ENCODE assay signal across 8 cellular contexts in the genomic region with DNA sequence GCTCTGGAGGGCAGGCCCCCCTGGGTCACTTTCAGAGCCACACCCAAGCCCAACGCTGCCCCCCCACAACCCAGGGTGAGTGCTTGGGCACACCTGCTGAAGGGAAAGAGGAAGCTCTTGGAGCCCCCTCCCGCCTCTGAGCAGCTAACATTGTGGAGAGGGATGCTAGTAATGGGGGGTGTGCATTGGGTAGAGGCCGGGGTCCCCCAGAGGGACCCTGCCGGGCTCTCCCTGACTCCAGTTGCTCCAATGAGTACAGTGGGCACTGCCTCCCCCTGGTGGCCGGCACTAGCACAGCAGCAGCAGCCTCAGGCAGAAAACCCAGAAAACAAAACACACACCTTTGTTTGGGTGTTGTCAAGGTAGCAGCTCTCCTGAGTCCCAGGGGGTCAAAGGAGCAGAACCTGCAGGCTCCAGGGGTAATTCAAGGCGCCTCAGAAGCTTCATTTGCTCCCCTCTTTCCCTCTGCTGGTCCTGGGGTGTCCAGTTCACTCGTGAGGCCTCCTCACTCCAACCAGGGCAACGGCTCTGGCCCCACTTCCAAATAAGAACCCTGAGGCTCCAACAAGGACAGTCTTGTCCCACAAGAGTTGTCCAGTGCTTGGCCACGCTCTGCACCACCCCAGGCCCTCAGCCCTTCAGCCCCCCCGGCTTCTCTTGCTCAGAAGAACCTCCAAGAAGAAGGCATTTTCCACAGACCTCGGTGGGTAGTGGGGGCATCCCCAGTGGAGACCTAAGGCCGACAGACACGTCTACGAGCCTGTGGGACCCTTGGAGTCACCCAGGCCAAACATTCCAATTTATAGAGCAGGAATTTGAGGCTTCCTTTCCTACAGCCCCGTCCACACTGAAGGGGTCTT. TPM values are rescaled to one million over a fixed set of nuclear protein-coding genes. Genes with fewer than 3 reads are reported as not detected.
DNase-seq lines count a peak whose midpoint lies in the region; ATAC-seq, FAIRE-seq and TF ChIP-seq lines count a peak whose summit lies in the region.

No MANE protein-coding gene starts in this region.

- H3K4me2 ChIP-seq in OCI-LY1 (ENCODE audit: low read length), result peak overlapping the region; percentile 71

- H3K27ac ChIP-seq in OCI-LY1 (ENCODE audit: low read depth, low read length, poor library complexity, severe bottlenecking), result peak overlapping the region; percentile 13

- peak overlapping the region; percentile 95 for H3K27ac Mint-ChIP-seq in activated T-cell treated with anti-CD3 and anti-CD28 coated beads, Interleukin-2, amount 50 U/mL, for 24 hours

- H3K36me3 Mint-ChIP-seq in activated T-cell treated with anti-CD3 and anti-CD28 coated beads, Interleukin-2, amount 50 U/mL, for 24 hours (ENCODE audit: low read depth), result peaks cover 31% of the 10 kb centered on the region

- H4K20me1 ChIP-seq in OCI-LY1 (ENCODE audit: insufficient read depth, low read length), result no peaks in the 10 kb centered on the region

- no peak for FAIRE-seq in HTR-8/SVneo (lab: Jason Lieb, UNC)

- H3K9me3 Mint-ChIP-seq in activated T-cell treated with anti-CD3 and anti-CD28 coated beads, Interleukin-2, amount 50 U/mL, for 24 hours, result no peaks in the 10 kb centered on the region

- H3K79me2 ChIP-seq in OCI-LY1 (ENCODE audit: insufficient read depth, low read length), result no peaks in the 10 kb centered on the region

- H3K27me3 ChIP-seq in OCI-LY1 (ENCODE audit: insufficient read depth, low read length), result no peaks in the 10 kb centered on the region

- DNase-seq in DMS 273 treated with DMSO at 0.1 percent for 48 hours (lab: John Stamatoyannopoulos, UW) (peak; percentile 8), HTR-8/SVneo (ENCODE audit: insufficient read length, low spot score) (peak; percentile 56), erythroblast (lab: John Stamatoyannopoulos, UW) (peak; percentile 79 to 86), myocyte (ENCODE audit: low read depth) (peak; percentile 55)
- DNase-seq in activated T-cell treated with anti-CD3 and anti-CD28 coated beads, Interleukin-2, amount 50 U/mL, for 24 hours, result peak; percentile 89
- peak; percentile 65 for DNase-seq in stimulated activated CD8-positive, alpha-beta memory T cell treated with anti-CD3 and anti-CD28 coated beads, Interleukin-7, amount 100 ng/mL, for 24 hours (ENCODE audit: low read depth)

- peak; percentile 95 for TF ChIP-seq CTCF in OCI-LY1 (IDR thresholded peaks at IDR 0.05; ENCODE audit: low read length)

- H2AFZ ChIP-seq in OCI-LY1 (ENCODE audit: low read length), result no peak overlapping the region

- TF ChIP-seq POLR2A in erythroblast (IDR thresholded peaks at IDR 0.05; ENCODE audit: low read length), result no peak

- no peak for ATAC-seq in HG03521 (IDR thresholded peaks at IDR 0.05; ENCODE audit: unreplicated experiment)

- H3K27me3 Mint-ChIP-seq in activated T-cell treated with anti-CD3 and anti-CD28 coated beads, Interleukin-2, amount 50 U/mL, for 24 hours, result no peaks in the 10 kb centered on the region

- peaks cover 39% of the 10 kb centered on the region for H3K4me1 ChIP-seq in OCI-LY1 (ENCODE audit: insufficient read depth, low read length, severe bottlenecking)

- peak overlapping the region; percentile 68 for H3K4me3 ChIP-seq in OCI-LY1 (ENCODE audit: low read depth, low read length, poor library complexity, severe bottlenecking)

- H3K9ac ChIP-seq in OCI-LY1 (ENCODE audit: low read length), result peak overlapping the region; percentile 76

- no peaks in the 10 kb centered on the region for H3F3A ChIP-seq in OCI-LY1 (ENCODE audit: insufficient read depth, low read length)

- H3K4me1 Mint-ChIP-seq in activated T-cell treated with anti-CD3 and anti-CD28 coated beads, Interleukin-2, amount 50 U/mL, for 24 hours (ENCODE audit: low read depth), result peaks cover 58% of the 10 kb centered on the region

- peak overlapping the region; percentile 93 for H3K4me3 Mint-ChIP-seq in activated T-cell treated with anti-CD3 and anti-CD28 coated beads, Interleukin-2, amount 50 U/mL, for 24 hours

- no peaks in the 10 kb centered on the region for H3K36me3 ChIP-seq in OCI-LY1 (ENCODE audit: insufficient read depth, low read length)

- no peaks in the 10 kb centered on the region for H3K9me3 ChIP-seq in OCI-LY1 (ENCODE audit: low read length)

- H3K9me2 ChIP-seq in OCI-LY1 (ENCODE audit: low read depth, low read length), result no peaks in the 10 kb centered on the region

RNA-seq across cellular contexts. Expression of gene GBGT1, which starts 16.1 kb away (rescaled TPM):
- total RNA-seq in myocyte, result 1.4 and 5.9 TPM in 2 replicates
- 0.37 TPM for polyA plus RNA-seq in myocyte (2012)

RNA-seq across cellular contexts. Expression of gene RALGDS, which starts 26.6 kb away (rescaled TPM):
- total RNA-seq in myocyte, result 11.3 and 17.6 TPM in 2 replicates
- 13.4 TPM for polyA plus RNA-seq in myocyte (2012)

Comparison
In these comparisons a context has a peak if more than half of its experiments do, and no peak if none do; other contexts are left out.
1. DNase-seq: peak in every context shown above with its lines; median percentile 89 in activated T-cell treated with anti-CD3 and anti-CD28 coated beads, Interleukin-2, amount 50 U/mL, for 24 hours; 82 in erythroblast; 65 in stimulated activated CD8-positive, alpha-beta memory T cell treated with anti-CD3 and anti-CD28 coated beads, Interleukin-7, amount 100 ng/mL, for 24 hours; 56 in HTR-8/SVneo; 55 in myocyte; 8 in DMS 273 treated with DMSO at 0.1 percent for 48 hours.